Comparison of ENCODE assay signal across 1 cellular context in the genomic region with DNA sequence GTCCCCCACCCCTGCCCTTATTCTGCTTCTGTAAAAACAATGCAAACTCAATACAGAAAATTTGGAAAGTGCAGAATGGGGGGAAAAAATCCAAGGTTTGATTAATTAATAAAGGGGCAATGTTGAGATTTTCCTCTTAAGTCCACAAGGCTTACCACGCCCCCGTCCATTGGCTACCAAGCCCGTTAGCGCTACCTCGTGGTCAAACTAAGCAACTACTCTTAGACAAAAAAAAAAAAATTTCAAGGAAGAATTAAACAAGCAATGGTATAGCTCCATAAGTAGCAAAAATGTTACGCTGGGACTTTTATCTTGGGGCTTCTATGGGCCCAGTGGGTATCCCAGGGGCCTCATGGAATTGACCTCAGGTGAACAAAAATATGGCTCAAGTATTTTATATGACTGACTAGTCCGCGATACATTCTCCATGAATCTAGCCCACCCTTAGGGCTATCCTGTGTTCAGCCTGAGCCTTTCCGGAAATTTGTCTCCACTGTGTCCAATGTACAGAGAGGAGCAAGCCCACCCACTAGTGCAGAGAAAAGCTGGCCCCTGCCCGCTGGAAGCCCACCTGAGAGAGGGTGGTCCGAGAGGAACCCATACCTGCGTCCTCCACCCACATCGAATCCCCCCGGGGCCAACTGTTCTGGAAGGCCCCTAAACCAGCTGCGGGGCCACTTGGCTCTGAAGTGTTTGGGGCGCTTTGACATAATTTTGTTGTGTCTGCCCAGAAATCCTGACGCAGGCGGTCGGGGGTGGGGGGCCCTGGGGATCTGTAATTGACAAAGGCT.
A peak's percentile ranks its signal among the peaks of the same experiment; 100 is the strongest.
TF ChIP-seq lines count a peak whose summit lies in the region.

No MANE protein-coding gene starts in this region.

TF ChIP-seq in GM12878, 131 proteins besides CTCF, POLR2A, EP300 and RAD21 (continued from another document):
- TF ChIP-seq ZBTB40 (IDR thresholded peaks at IDR 0.05; ENCODE audit: borderline replicate concordance) (no peak), FOXK2 (IDR thresholded peaks at IDR 0.05) (no peak), ATF2 (IDR thresholded peaks at IDR 0.05; ENCODE audit: low read length) (no peak), EGR1 (IDR thresholded peaks at IDR 0.05; ENCODE audit: borderline replicate concordance in 1 of 2, low read depth in 2 of 2, low read length in 2 of 2) (peak in 1 of 2 experiments; percentile 67; a peak in 2 of 3 replicates), FOXM1 (IDR thresholded peaks at IDR 0.05; ENCODE audit: low read depth, low read length) (0 out of 2 replicates have a peak, but pooled peaks have one; percentile 23), SUZ12 (IDR thresholded peaks at IDR 0.05; ENCODE audit: unreplicated experiment) (no peak), MYC (IDR thresholded peaks at IDR 0.05; ENCODE audit: insufficient read depth, insufficient read length, insufficient replicate concordance, low read length, severe bottlenecking) (no peak), BRCA1 (IDR thresholded peaks at IDR 0.05; ENCODE audit: low read depth, low read length) (no peak), CHD4 (IDR thresholded peaks at IDR 0.05) (no peak), ZNF217 (IDR thresholded peaks at IDR 0.05) (no peak), POU2F2 (IDR thresholded peaks at IDR 0.05; ENCODE audit: borderline replicate concordance, low read depth, low read length) (no peak), RFX5 (IDR thresholded peaks at IDR 0.05; ENCODE audit: low read depth, low read length) (no peak), KDM1A (IDR thresholded peaks at IDR 0.05; ENCODE audit: borderline replicate concordance) (no peak), BCL3 (IDR thresholded peaks at IDR 0.05; ENCODE audit: borderline replicate concordance, insufficient read depth, low read depth, low read length, poor library complexity, severe bottlenecking) (no peak), SREBF2 (IDR thresholded peaks at IDR 0.05; ENCODE audit: low read length) (no peak), ZBED1 (IDR thresholded peaks at IDR 0.05; ENCODE audit: borderline replicate concordance) (no peak), ZNF274 (IDR thresholded peaks at IDR 0.05; ENCODE audit: insufficient read depth, insufficient read length) (no peak), NBN (IDR thresholded peaks at IDR 0.05) (no peak), HDAC2 (IDR thresholded peaks at IDR 0.05) (no peak), RUNX3 (IDR thresholded peaks at IDR 0.05; ENCODE audit: low read length) (0 out of 2 replicates have a peak, but pooled peaks have one; percentile 14), SMC3 (IDR thresholded peaks at IDR 0.05; ENCODE audit: borderline replicate concordance, low read length) (peak; percentile 81; the same call in 1 of the 2 replicates), NFYA (IDR thresholded peaks at IDR 0.05; ENCODE audit: borderline replicate concordance, low read depth, low read length) (no peak), IRF4 (IDR thresholded peaks at IDR 0.05; ENCODE audit: low read depth, low read length) (no peak), CBFB (IDR thresholded peaks at IDR 0.05; ENCODE audit: low read depth) (no peak)
- TF ChIP-seq, protein P1, sequence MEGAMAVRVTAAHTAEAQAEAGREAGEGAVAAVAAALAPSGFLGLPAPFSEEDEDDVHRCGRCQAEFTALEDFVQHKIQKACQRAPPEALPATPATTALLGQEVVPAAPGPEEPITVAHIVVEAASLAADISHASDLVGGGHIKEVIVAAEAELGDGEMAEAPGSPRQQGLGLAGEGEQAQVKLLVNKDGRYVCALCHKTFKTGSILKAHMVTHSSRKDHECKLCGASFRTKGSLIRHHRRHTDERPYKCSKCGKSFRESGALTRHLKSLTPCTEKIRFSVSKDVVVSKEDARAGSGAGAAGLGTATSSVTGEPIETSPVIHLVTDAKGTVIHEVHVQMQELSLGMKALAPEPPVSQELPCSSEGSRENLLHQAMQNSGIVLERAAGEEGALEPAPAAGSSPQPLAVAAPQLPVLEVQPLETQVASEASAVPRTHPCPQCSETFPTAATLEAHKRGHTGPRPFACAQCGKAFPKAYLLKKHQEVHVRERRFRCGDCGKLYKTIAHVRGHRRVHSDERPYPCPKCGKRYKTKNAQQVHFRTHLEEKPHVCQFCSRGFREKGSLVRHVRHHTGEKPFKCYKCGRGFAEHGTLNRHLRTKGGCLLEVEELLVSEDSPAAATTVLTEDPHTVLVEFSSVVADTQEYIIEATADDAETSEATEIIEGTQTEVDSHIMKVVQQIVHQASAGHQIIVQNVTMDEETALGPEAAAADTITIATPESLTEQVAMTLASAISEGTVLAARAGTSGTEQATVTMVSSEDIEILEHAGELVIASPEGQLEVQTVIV (IDR thresholded peaks at IDR 0.05; ENCODE audit: borderline replicate concordance, partially characterized antibody), result no peak
- TF ChIP-seq, protein P2, sequence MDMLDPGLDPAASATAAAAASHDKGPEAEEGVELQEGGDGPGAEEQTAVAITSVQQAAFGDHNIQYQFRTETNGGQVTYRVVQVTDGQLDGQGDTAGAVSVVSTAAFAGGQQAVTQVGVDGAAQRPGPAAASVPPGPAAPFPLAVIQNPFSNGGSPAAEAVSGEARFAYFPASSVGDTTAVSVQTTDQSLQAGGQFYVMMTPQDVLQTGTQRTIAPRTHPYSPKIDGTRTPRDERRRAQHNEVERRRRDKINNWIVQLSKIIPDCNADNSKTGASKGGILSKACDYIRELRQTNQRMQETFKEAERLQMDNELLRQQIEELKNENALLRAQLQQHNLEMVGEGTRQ (IDR thresholded peaks at IDR 0.05; ENCODE audit: borderline replicate concordance, low read depth, low read length), result no peak
TF ChIP-seq in GM12878: peak in this region for 5.
